Comparison of ENCODE assay signal across 1 cellular context in the genomic region with DNA sequence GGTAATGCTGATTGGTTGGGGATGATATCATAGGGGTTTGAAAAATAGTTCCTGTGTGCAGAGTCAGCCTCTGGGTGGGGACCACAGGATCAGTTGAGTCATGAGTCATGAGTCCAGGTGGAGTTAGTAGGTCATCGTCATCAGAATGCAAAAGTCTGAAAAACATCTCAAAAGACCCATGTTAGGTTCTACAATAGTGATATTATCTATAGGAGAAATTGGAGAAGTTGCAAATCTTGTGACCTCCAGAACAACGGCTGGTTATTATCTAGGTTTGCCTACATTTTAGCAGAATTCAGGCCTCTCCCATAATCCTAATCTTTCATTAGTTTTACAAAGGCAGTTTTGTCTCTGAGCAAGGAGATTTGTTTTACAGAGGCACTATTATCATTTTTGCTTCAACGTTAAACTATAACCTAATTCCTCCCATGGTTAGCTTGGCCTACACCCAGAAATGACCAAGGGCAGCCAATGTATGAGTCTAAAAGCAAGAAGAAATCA.
A peak's percentile ranks its signal among the peaks of the same experiment; 100 is the strongest.
TF ChIP-seq lines count a peak whose summit lies in the region.

No MANE protein-coding gene starts in this region.

TF ChIP-seq in K562, 482 proteins besides CTCF, POLR2A, EP300 and RAD21 (continued from another document and continues in another):
- TF ChIP-seq, protein P1, sequence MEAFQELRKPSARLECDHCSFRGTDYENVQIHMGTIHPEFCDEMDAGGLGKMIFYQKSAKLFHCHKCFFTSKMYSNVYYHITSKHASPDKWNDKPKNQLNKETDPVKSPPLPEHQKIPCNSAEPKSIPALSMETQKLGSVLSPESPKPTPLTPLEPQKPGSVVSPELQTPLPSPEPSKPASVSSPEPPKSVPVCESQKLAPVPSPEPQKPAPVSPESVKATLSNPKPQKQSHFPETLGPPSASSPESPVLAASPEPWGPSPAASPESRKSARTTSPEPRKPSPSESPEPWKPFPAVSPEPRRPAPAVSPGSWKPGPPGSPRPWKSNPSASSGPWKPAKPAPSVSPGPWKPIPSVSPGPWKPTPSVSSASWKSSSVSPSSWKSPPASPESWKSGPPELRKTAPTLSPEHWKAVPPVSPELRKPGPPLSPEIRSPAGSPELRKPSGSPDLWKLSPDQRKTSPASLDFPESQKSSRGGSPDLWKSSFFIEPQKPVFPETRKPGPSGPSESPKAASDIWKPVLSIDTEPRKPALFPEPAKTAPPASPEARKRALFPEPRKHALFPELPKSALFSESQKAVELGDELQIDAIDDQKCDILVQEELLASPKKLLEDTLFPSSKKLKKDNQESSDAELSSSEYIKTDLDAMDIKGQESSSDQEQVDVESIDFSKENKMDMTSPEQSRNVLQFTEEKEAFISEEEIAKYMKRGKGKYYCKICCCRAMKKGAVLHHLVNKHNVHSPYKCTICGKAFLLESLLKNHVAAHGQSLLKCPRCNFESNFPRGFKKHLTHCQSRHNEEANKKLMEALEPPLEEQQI (IDR thresholded peaks at IDR 0.05), result peak; percentile 94
- TF ChIP-seq PTRF (tag; IDR thresholded peaks at IDR 0.05) (no peak), TAF7 (tag; IDR thresholded peaks at IDR 0.05) (no peak), SP2 (IDR thresholded peaks at IDR 0.05; ENCODE audit: extremely low read depth, low read depth, low read length, poor library complexity, severe bottlenecking) (no peak), TCF3 (CRISPR knock-in tag; IDR thresholded peaks at IDR 0.05) (no peak), DIDO1 (tag; IDR thresholded peaks at IDR 0.05; ENCODE audit: low read depth) (no peak), SAFB2 (IDR thresholded peaks at IDR 0.05; ENCODE audit: borderline replicate concordance, low read depth, low read length, severe bottlenecking) (no peak), FOXM1 (IDR thresholded peaks at IDR 0.05; ENCODE audit: low read depth) (peak; percentile 89), FOXM1 (CRISPR knock-in tag; IDR thresholded peaks at IDR 0.05; ENCODE audit: low read depth) (no peak), SMARCE1 (IDR thresholded peaks at IDR 0.05) (peak; percentile 30; the same call in 1 of the 2 replicates), NUFIP1 (IDR thresholded peaks at IDR 0.05; ENCODE audit: partially characterized antibody) (no peak), SRSF7 (optimal IDR thresholded peaks at IDR 0.05; ENCODE audit: low read depth, low read length) (no peak), TCF7 (IDR thresholded peaks at IDR 0.05; ENCODE audit: borderline replicate concordance) (no peak), NR2C1 (IDR thresholded peaks at IDR 0.05) (no peak), NR2C1 (tag; IDR thresholded peaks at IDR 0.05) (0 out of 2 replicates have a peak, but pooled peaks have one; percentile 9), U2AF2 (optimal IDR thresholded peaks at IDR 0.05; ENCODE audit: low read depth, low read length) (no peak), PTTG1 (tag; IDR thresholded peaks at IDR 0.05; ENCODE audit: low read depth) (0 out of 2 replicates have a peak, but pooled peaks have one; percentile 31), RHOXF2B (CRISPR knock-in tag; conservative IDR thresholded peaks at IDR 0.05) (no peak), MIER1 (IDR thresholded peaks at IDR 0.05; ENCODE audit: low read depth) (no peak), FOXP1 (CRISPR knock-in tag; IDR thresholded peaks at IDR 0.05) (no peak), SP1 (CRISPR knock-in tag; IDR thresholded peaks at IDR 0.05) (no peak), MCM7 (IDR thresholded peaks at IDR 0.05) (no peak), PHF20 (IDR thresholded peaks at IDR 0.05; ENCODE audit: partially characterized antibody) (no peak)
- TF ChIP-seq, protein P2, sequence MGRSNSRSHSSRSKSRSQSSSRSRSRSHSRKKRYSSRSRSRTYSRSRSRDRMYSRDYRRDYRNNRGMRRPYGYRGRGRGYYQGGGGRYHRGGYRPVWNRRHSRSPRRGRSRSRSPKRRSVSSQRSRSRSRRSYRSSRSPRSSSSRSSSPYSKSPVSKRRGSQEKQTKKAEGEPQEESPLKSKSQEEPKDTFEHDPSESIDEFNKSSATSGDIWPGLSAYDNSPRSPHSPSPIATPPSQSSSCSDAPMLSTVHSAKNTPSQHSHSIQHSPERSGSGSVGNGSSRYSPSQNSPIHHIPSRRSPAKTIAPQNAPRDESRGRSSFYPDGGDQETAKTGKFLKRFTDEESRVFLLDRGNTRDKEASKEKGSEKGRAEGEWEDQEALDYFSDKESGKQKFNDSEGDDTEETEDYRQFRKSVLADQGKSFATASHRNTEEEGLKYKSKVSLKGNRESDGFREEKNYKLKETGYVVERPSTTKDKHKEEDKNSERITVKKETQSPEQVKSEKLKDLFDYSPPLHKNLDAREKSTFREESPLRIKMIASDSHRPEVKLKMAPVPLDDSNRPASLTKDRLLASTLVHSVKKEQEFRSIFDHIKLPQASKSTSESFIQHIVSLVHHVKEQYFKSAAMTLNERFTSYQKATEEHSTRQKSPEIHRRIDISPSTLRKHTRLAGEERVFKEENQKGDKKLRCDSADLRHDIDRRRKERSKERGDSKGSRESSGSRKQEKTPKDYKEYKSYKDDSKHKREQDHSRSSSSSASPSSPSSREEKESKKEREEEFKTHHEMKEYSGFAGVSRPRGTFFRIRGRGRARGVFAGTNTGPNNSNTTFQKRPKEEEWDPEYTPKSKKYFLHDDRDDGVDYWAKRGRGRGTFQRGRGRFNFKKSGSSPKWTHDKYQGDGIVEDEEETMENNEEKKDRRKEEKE (IDR thresholded peaks at IDR 0.05; ENCODE audit: borderline replicate concordance in 1 of 2, control insufficient read depth in 1 of 2, low read depth in 2 of 2, low read length in 1 of 2), result no peak
- TF ChIP-seq, protein P3, sequence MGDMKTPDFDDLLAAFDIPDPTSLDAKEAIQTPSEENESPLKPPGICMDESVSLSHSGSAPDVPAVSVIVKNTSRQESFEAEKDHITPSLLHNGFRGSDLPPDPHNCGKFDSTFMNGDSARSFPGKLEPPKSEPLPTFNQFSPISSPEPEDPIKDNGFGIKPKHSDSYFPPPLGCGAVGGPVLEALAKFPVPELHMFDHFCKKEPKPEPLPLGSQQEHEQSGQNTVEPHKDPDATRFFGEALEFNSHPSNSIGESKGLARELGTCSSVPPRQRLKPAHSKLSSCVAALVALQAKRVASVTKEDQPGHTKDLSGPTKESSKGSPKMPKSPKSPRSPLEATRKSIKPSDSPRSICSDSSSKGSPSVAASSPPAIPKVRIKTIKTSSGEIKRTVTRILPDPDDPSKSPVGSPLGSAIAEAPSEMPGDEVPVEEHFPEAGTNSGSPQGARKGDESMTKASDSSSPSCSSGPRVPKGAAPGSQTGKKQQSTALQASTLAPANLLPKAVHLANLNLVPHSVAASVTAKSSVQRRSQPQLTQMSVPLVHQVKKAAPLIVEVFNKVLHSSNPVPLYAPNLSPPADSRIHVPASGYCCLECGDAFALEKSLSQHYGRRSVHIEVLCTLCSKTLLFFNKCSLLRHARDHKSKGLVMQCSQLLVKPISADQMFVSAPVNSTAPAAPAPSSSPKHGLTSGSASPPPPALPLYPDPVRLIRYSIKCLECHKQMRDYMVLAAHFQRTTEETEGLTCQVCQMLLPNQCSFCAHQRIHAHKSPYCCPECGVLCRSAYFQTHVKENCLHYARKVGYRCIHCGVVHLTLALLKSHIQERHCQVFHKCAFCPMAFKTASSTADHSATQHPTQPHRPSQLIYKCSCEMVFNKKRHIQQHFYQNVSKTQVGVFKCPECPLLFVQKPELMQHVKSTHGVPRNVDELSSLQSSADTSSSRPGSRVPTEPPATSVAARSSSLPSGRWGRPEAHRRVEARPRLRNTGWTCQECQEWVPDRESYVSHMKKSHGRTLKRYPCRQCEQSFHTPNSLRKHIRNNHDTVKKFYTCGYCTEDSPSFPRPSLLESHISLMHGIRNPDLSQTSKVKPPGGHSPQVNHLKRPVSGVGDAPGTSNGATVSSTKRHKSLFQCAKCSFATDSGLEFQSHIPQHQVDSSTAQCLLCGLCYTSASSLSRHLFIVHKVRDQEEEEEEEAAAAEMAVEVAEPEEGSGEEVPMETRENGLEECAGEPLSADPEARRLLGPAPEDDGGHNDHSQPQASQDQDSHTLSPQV (IDR thresholded peaks at IDR 0.05), result 0 out of 2 replicates have a peak, but pooled peaks have one; percentile 33
- TF ChIP-seq, protein P4, sequence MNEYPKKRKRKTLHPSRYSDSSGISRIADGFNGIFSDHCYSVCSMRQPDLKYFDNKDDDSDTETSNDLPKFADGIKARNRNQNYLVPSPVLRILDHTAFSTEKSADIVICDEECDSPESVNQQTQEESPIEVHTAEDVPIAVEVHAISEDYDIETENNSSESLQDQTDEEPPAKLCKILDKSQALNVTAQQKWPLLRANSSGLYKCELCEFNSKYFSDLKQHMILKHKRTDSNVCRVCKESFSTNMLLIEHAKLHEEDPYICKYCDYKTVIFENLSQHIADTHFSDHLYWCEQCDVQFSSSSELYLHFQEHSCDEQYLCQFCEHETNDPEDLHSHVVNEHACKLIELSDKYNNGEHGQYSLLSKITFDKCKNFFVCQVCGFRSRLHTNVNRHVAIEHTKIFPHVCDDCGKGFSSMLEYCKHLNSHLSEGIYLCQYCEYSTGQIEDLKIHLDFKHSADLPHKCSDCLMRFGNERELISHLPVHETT (CRISPR knock-in tag; conservative IDR thresholded peaks at IDR 0.05 in 1 of 2, IDR thresholded peaks at IDR 0.05 in 1 of 2), result peak in 1 of 2 experiments; percentile 78; a peak in 2 of 4 replicates
- TF ChIP-seq, protein P5, sequence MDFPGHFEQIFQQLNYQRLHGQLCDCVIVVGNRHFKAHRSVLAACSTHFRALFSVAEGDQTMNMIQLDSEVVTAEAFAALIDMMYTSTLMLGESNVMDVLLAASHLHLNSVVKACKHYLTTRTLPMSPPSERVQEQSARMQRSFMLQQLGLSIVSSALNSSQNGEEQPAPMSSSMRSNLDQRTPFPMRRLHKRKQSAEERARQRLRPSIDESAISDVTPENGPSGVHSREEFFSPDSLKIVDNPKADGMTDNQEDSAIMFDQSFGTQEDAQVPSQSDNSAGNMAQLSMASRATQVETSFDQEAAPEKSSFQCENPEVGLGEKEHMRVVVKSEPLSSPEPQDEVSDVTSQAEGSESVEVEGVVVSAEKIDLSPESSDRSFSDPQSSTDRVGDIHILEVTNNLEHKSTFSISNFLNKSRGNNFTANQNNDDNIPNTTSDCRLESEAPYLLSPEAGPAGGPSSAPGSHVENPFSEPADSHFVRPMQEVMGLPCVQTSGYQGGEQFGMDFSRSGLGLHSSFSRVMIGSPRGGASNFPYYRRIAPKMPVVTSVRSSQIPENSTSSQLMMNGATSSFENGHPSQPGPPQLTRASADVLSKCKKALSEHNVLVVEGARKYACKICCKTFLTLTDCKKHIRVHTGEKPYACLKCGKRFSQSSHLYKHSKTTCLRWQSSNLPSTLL (IDR thresholded peaks at IDR 0.05), result no peak
- TF ChIP-seq, protein P6, sequence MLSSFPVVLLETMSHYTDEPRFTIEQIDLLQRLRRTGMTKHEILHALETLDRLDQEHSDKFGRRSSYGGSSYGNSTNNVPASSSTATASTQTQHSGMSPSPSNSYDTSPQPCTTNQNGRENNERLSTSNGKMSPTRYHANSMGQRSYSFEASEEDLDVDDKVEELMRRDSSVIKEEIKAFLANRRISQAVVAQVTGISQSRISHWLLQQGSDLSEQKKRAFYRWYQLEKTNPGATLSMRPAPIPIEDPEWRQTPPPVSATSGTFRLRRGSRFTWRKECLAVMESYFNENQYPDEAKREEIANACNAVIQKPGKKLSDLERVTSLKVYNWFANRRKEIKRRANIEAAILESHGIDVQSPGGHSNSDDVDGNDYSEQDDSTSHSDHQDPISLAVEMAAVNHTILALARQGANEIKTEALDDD (IDR thresholded peaks at IDR 0.05), result no peak
- TF ChIP-seq, protein P7, sequence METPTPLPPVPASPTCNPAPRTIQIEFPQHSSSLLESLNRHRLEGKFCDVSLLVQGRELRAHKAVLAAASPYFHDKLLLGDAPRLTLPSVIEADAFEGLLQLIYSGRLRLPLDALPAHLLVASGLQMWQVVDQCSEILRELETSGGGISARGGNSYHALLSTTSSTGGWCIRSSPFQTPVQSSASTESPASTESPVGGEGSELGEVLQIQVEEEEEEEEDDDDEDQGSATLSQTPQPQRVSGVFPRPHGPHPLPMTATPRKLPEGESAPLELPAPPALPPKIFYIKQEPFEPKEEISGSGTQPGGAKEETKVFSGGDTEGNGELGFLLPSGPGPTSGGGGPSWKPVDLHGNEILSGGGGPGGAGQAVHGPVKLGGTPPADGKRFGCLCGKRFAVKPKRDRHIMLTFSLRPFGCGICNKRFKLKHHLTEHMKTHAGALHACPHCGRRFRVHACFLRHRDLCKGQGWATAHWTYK (CRISPR knock-in tag; IDR thresholded peaks at IDR 0.05), result no peak
- TF ChIP-seq, protein P8, sequence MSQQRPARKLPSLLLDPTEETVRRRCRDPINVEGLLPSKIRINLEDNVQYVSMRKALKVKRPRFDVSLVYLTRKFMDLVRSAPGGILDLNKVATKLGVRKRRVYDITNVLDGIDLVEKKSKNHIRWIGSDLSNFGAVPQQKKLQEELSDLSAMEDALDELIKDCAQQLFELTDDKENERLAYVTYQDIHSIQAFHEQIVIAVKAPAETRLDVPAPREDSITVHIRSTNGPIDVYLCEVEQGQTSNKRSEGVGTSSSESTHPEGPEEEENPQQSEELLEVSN (IDR thresholded peaks at IDR 0.05; ENCODE audit: borderline replicate concordance in 1 of 2, extremely low read depth in 1 of 2, insufficient read depth in 1 of 2, insufficient read length in 1 of 2, low read depth in 1 of 2, low read length in 1 of 2, poor library complexity in 1 of 2, severe bottlenecking in 1 of 2), result no peak
- TF ChIP-seq, protein P9, sequence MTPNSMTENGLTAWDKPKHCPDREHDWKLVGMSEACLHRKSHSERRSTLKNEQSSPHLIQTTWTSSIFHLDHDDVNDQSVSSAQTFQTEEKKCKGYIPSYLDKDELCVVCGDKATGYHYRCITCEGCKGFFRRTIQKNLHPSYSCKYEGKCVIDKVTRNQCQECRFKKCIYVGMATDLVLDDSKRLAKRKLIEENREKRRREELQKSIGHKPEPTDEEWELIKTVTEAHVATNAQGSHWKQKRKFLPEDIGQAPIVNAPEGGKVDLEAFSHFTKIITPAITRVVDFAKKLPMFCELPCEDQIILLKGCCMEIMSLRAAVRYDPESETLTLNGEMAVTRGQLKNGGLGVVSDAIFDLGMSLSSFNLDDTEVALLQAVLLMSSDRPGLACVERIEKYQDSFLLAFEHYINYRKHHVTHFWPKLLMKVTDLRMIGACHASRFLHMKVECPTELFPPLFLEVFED (CRISPR knock-in tag; conservative IDR thresholded peaks at IDR 0.05), result no peak
